14 cellular contexts compared by ENCODE assay signal in the genomic region with DNA sequence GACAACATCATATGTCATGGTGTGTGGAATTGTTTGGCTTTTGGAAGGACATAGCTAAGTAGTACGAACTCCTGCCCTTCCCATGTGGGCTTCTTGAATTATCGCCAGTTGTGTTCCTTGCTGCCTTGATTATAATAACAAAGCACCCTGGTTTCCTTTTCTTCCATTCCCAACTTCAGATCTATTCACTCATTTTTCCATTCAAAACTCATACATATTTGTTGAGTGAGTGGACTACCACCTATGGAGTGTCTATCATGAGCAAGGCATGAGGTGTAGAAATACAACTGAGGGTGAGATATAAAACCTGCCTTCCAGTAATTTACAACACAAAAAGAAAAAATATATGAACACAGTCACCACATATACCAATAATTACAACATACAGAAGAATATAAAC. TPM values are rescaled to one million over a fixed set of nuclear protein-coding genes. Genes with fewer than 3 reads are reported as not detected.
A peak's percentile ranks its signal among the peaks of the same experiment; 100 is the strongest.
DNase-seq lines count a peak whose midpoint lies in the region; ATAC-seq and TF ChIP-seq lines count a peak whose summit lies in the region.
"Had no signal": no experiment of that assay in that cellular context is flagged by ENCODE, and none has a peak within 500 bp of the region (broad histone marks: within the 10 kb centered on the region; RNA-seq: fewer than 3 reads in every experiment).

No MANE protein-coding gene starts in this region.

- no peak overlapping the region; the same call in 1 of the 2 replicates for H2AK5ac ChIP-seq in IMR-90 (ENCODE audit: low read depth, low read length)

- H3K36me3 ChIP-seq in IMR-90 (ENCODE audit: control insufficient read depth, insufficient read depth, low read length): no peaks in the 10 kb centered on the region
- H3K36me3 ChIP-seq: BLaER1 treated with 17β-estradiol and CSF1 and Interleukin-3, amounts not matched to agents 10 nM and 100 nM had no signal

- H3K4me1 ChIP-seq in IMR-90 (ENCODE audit: control insufficient read depth, insufficient read depth, low read length): no peaks in the 10 kb centered on the region; the same call in 1 of the 2 replicates

- CTCF ChIA-PET in IMR-90 (lab: Yijun Ruan, JAX): no interaction called here

- H3K9me1 ChIP-seq in IMR-90 (ENCODE audit: insufficient read depth, low read length): 0 out of 2 replicates have a peak, but pooled peaks cover 4% of the 10 kb centered on the region

- POLR2A ChIA-PET in IMR-90 (lab: Charles Lee; ENCODE audit: unreplicated experiment): interaction anchor here (0.6 kb wide), 1 partner anchor 10 kb away, joined by 3 read pairs; no protein-coding TSS in a partner anchor

- H2BK20ac ChIP-seq in IMR-90 (ENCODE audit: low read depth, low read length): no peak overlapping the region

- H3K4me3 ChIP-seq in IMR-90 (ENCODE audit: insufficient read depth, low read depth, low read length) (no peak overlapping the region), astrocyte of the cerebellum (ENCODE audit: low read depth, low read length) (no peak overlapping the region), fibroblast of the aortic adventitia (ENCODE audit: low read depth, low read length) (no peak overlapping the region)
- H3K4me3 ChIP-seq: BLaER1 treated with 17β-estradiol and CSF1 and Interleukin-3, amounts not matched to agents 10 nM and 100 nM; K562 had no signal

- no peak overlapping the region for H4K5ac ChIP-seq in IMR-90 (ENCODE audit: low read depth, low read length)

- no peak overlapping the region for H3K14ac ChIP-seq in IMR-90 (replicated peaks; ENCODE audit: low read depth, low read length)

- no peak overlapping the region; the same call in 1 of the 2 replicates for H3K4me2 ChIP-seq in IMR-90 (ENCODE audit: low read depth, low read length)
- H3K4me2 ChIP-seq: BLaER1 treated with 17β-estradiol and CSF1 and Interleukin-3, amounts not matched to agents 10 nM and 100 nM had no signal

- in situ Hi-C loops in IMR-90 (cut with MboI; ENCODE audit: low sequenced_read_pairs) (no loop called here), astrocyte of the cerebellum (cut with HindIII; ENCODE audit: low sequenced_read_pairs) (no loop called here)

- no CpG with 5 or more reads among the region's 2 CpGs for WGBS in IMR-90 (ENCODE audit: extremely low coverage in 2 of 2, insufficient read length in 1 of 2), 2 experiments

- no peak overlapping the region for H2BK5ac ChIP-seq in IMR-90 (ENCODE audit: low read depth, low read length, poor library complexity, severe bottlenecking)

- no peak overlapping the region for H4K8ac ChIP-seq in IMR-90 (ENCODE audit: low read depth in 2 of 2, low read length in 2 of 2)

- DNase-seq in IMR-90 (peak; percentile 16), astrocyte of the cerebellum (ENCODE audit: low read depth) (peak; percentile 92), fibroblast of the aortic adventitia (ENCODE audit: low read depth) (peak; percentile 43), hypothalamus (lab: John Stamatoyannopoulos, UW) (no peak), NCI-H2171 treated with DMSO at 0.1 percent for 48 hours (lab: John Stamatoyannopoulos, UW) (no peak), HCEC 1CT (no peak)
- DNase-seq: NCI-H1048, NCI-H2107, NCI-H69, SHP77 had no signal

- TF ChIP-seq CTCF in IMR-90 (conservative IDR thresholded peaks at IDR 0.05; ENCODE audit: low read depth, low read length) (no peak), astrocyte of the cerebellum (IDR thresholded peaks at IDR 0.05; ENCODE audit: low read depth, low read length, missing control alignments) (no peak), fibroblast of the aortic adventitia (IDR thresholded peaks at IDR 0.05; ENCODE audit: insufficient read depth, low read length) (no peak)

- BruUV-seq in IMR-90 (replicated peaks; lab: Mats Ljungman, UMichigan): no TSS peak

- H3K4ac ChIP-seq in IMR-90 (ENCODE audit: low read depth, low read length): no peak overlapping the region

- H3K27me3 ChIP-seq in IMR-90 (ENCODE audit: control insufficient read depth, insufficient read depth, low read length): no peaks in the 10 kb centered on the region; the same call in 1 of the 2 replicates
- H3K27me3 ChIP-seq: BLaER1 treated with 17β-estradiol and CSF1 and Interleukin-3, amounts not matched to agents 10 nM and 100 nM had no signal

- dilution Hi-C loops in IMR-90 (cut with HindIII; ENCODE audit: low sequenced_read_pairs, unreplicated experiment): no loop called here

- no peaks in the 10 kb centered on the region for H3K79me1 ChIP-seq in IMR-90 (ENCODE audit: low read depth in 1 of 2, low read length in 2 of 2)

- H4K20me1 ChIP-seq in IMR-90 (ENCODE audit: insufficient read depth, low read length): no peaks in the 10 kb centered on the region
- H4K20me1 ChIP-seq: BLaER1 treated with 17β-estradiol and CSF1 and Interleukin-3, amounts not matched to agents 10 nM and 100 nM had no signal

- H4K91ac ChIP-seq in IMR-90 (ENCODE audit: insufficient read depth, low read depth, low read length): no peak overlapping the region

- no peak overlapping the region for H2AK9ac ChIP-seq in IMR-90 (replicated peaks; ENCODE audit: low read depth, low read length, poor library complexity)

- ATAC-seq in IMR-90 (ENCODE audit: low read depth) (no peak), GM18498 (IDR thresholded peaks at IDR 0.05; ENCODE audit: unreplicated experiment) (no peak)
- ATAC-seq: K562, Panc1 had no signal

- H3K27ac ChIP-seq in IMR-90 (ENCODE audit: insufficient read depth, low read length): no peak overlapping the region
- H3K27ac ChIP-seq: BLaER1 treated with 17β-estradiol and CSF1 and Interleukin-3, amounts not matched to agents 10 nM and 100 nM had no signal

- intact Hi-C loops in IMR-90 (cut with micrococcal nuclease): no loop called here

- no peak overlapping the region for H3K9ac ChIP-seq in IMR-90 (ENCODE audit: low read depth, low read length)
- H3K9ac ChIP-seq: BLaER1 treated with 17β-estradiol and CSF1 and Interleukin-3, amounts not matched to agents 10 nM and 100 nM had no signal

- TF ChIP-seq POLR2A in IMR-90 (IDR thresholded peaks at IDR 0.05; ENCODE audit: low read depth, low read length): no peak

- no peak overlapping the region for H2BK120ac ChIP-seq in IMR-90 (ENCODE audit: low read depth, low read length)

- H3K18ac ChIP-seq in IMR-90 (ENCODE audit: low read depth, low read length): no peak overlapping the region

- H3K56ac ChIP-seq in IMR-90 (ENCODE audit: extremely low read depth, insufficient read depth, low read length): no peak overlapping the region

- no peak for TF ChIP-seq RAD21 in IMR-90 (IDR thresholded peaks at IDR 0.05; ENCODE audit: low read length)

- no peak overlapping the region for H2AFZ ChIP-seq in IMR-90 (replicated peaks; ENCODE audit: low read length, poor library complexity)

- H2BK15ac ChIP-seq in IMR-90 (ENCODE audit: low read depth, low read length): no peak overlapping the region

- 0 out of 2 replicates have a peak, but pooled peaks cover 1% of the 10 kb centered on the region for H3K9me3 ChIP-seq in IMR-90 (ENCODE audit: control insufficient read depth, insufficient read depth, low read length)

- no peak overlapping the region for H3K23ac ChIP-seq in IMR-90 (ENCODE audit: low read depth, low read length)

TF ChIP-seq in IMR-90, 13 proteins besides CTCF, POLR2A, EP300 and RAD21:
- TF ChIP-seq MAZ (IDR thresholded peaks at IDR 0.05; ENCODE audit: borderline replicate concordance, low read depth, low read length): no peak
- TF ChIP-seq, protein P1, sequence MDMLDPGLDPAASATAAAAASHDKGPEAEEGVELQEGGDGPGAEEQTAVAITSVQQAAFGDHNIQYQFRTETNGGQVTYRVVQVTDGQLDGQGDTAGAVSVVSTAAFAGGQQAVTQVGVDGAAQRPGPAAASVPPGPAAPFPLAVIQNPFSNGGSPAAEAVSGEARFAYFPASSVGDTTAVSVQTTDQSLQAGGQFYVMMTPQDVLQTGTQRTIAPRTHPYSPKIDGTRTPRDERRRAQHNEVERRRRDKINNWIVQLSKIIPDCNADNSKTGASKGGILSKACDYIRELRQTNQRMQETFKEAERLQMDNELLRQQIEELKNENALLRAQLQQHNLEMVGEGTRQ (IDR thresholded peaks at IDR 0.05; ENCODE audit: low read depth, low read length): no peak
- TF ChIP-seq CEBPB (IDR thresholded peaks at IDR 0.05; ENCODE audit: low read depth, low read length): no peak
- no peak for TF ChIP-seq MAFK (IDR thresholded peaks at IDR 0.05; ENCODE audit: low read depth, low read length)
- TF ChIP-seq, protein P2, sequence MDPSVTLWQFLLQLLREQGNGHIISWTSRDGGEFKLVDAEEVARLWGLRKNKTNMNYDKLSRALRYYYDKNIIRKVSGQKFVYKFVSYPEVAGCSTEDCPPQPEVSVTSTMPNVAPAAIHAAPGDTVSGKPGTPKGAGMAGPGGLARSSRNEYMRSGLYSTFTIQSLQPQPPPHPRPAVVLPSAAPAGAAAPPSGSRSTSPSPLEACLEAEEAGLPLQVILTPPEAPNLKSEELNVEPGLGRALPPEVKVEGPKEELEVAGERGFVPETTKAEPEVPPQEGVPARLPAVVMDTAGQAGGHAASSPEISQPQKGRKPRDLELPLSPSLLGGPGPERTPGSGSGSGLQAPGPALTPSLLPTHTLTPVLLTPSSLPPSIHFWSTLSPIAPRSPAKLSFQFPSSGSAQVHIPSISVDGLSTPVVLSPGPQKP (IDR thresholded peaks at IDR 0.05; ENCODE audit: borderline replicate concordance, low read depth, low read length): no peak
- no peak for TF ChIP-seq NFE2L2 (IDR thresholded peaks at IDR 0.05; ENCODE audit: low read depth, low read length)
- TF ChIP-seq SMC3 (IDR thresholded peaks at IDR 0.05; ENCODE audit: low read depth, low read length): no peak
- TF ChIP-seq BHLHE40 (IDR thresholded peaks at IDR 0.05; ENCODE audit: low read depth, low read length): no peak
- TF ChIP-seq RFX5 (IDR thresholded peaks at IDR 0.05; ENCODE audit: low read depth, low read length): no peak
- TF ChIP-seq FOS (IDR thresholded peaks at IDR 0.05; ENCODE audit: low read depth, low read length): no peak
- TF ChIP-seq RCOR1 (IDR thresholded peaks at IDR 0.05; ENCODE audit: insufficient replicate concordance, low read length): no peak
- no peak for TF ChIP-seq MXI1 (IDR thresholded peaks at IDR 0.05; ENCODE audit: borderline replicate concordance, low read depth, low read length)
- no peak for TF ChIP-seq CHD1 (IDR thresholded peaks at IDR 0.05; ENCODE audit: low read depth, low read length)
TF ChIP-seq in IMR-90: peak in this region for 0.

RNA-seq across cellular contexts. Expression of gene COL17A1, which starts 4.9 kb away (rescaled TPM):
- total RNA-seq in IMR-90 (2012; rRNA removed) (0.18 and 0.83 TPM in 2 replicates), fibroblast of the aortic adventitia (ENCODE audit: low replicate concordance) (2.0 and 2.3 TPM in 2 replicates)
- polyA plus RNA-seq in IMR-90 (2012; rRNA removed): 0.14 and 0.32 TPM in 2 replicates
- polyA plus RNA-seq in IMR-90 (2012; cell fraction: cytosol; rRNA removed): 0.11 TPM in 2 replicates
- 0.60 and 0.83 TPM in 2 replicates for polyA plus RNA-seq in IMR-90 (2012; cell fraction: nucleus; rRNA removed; ENCODE audit: low replicate concordance)
- total RNA-seq: K562 had no signal
- polyA plus RNA-seq: K562 had no signal

RNA-seq across cellular contexts. Expression of gene SFR1, which starts 31.4 kb away (rescaled TPM):
- total RNA-seq in IMR-90 (2012; rRNA removed) (1.6 and 5.6 TPM in 2 replicates), fibroblast of the aortic adventitia (ENCODE audit: low replicate concordance) (11.0 and 39.9 TPM in 2 replicates)
- 2.0 and 2.3 TPM in 2 replicates for polyA plus RNA-seq in IMR-90 (2012; rRNA removed)
- 0.42 and 1.0 TPM in 2 replicates for polyA plus RNA-seq in IMR-90 (2012; cell fraction: cytosol; rRNA removed)
- 0.08 and 1.3 TPM in 2 replicates for polyA plus RNA-seq in IMR-90 (2012; cell fraction: nucleus; rRNA removed; ENCODE audit: low replicate concordance)

Comparison
In these comparisons a context has a peak if more than half of its experiments do, and no peak if none do; other contexts are left out.
1. DNase-seq: peak in IMR-90 (single experiment), astrocyte of the cerebellum (single experiment) and fibroblast of the aortic adventitia (single experiment); none in hypothalamus (0 of 51), NCI-H2171 treated with DMSO at 0.1 percent for 48 hours (single experiment) and HCEC 1CT (single experiment).